3 cellular contexts compared by ENCODE assay signal in genomic region chr6:43239054-43239453, GRCh38.
TF ChIP-seq lines count a peak whose summit lies in the region.

No MANE protein-coding gene starts in this region.

TF ChIP-seq in SK-N-SH treated with all-trans-retinoic acid at 6 μM for 48 hours, 23 proteins besides CTCF, POLR2A, EP300 and RAD21:
- TF ChIP-seq TCF4 (CRISPR knock-in tag; IDR thresholded peaks at IDR 0.05; ENCODE audit: borderline replicate concordance), result no peak
- peak; percentile 90 for TF ChIP-seq ZFP30 (CRISPR knock-in tag; IDR thresholded peaks at IDR 0.05)

TF ChIP-seq in SK-N-SH, 30 proteins besides CTCF, POLR2A, EP300 and RAD21:
- TF ChIP-seq CHD2 (IDR thresholded peaks at IDR 0.05; ENCODE audit: low read length, partially characterized antibody) (no peak), TEAD4 (IDR thresholded peaks at IDR 0.05; ENCODE audit: borderline replicate concordance, insufficient read depth) (no peak), TCF12 (IDR thresholded peaks at IDR 0.05) (no peak), REST (IDR thresholded peaks at IDR 0.05; ENCODE audit: low read depth, low read length) (no peak), MEF2A (IDR thresholded peaks at IDR 0.05; ENCODE audit: borderline replicate concordance, low read depth) (no peak), RFX5 (IDR thresholded peaks at IDR 0.05; ENCODE audit: low read length) (no peak), YY1 (IDR thresholded peaks at IDR 0.05; ENCODE audit: low read depth) (no peak), RXRA (IDR thresholded peaks at IDR 0.05; ENCODE audit: borderline replicate concordance, low read depth) (no peak)
TF ChIP-seq in SK-N-SH: peak in this region for 0.

TF ChIP-seq in K562, 482 proteins besides CTCF, POLR2A, EP300 and RAD21:
- TF ChIP-seq NFXL1 (CRISPR knock-in tag; IDR thresholded peaks at IDR 0.05) (no peak), ADNP (tag; IDR thresholded peaks at IDR 0.05) (0 out of 2 replicates have a peak, but pooled peaks have one; percentile 23), CBX3 (IDR thresholded peaks at IDR 0.05; ENCODE audit: borderline replicate concordance in 1 of 2, low read length in 2 of 2) (peak in 1 of 2 experiments; percentile 77; a peak in 2 of 3 replicates), KDM1A (IDR thresholded peaks at IDR 0.05) (no peak), ZFP30 (CRISPR knock-in tag; IDR thresholded peaks at IDR 0.05; ENCODE audit: borderline replicate concordance) (peak; percentile 83; the same call in 1 of the 2 replicates), RBM25 (IDR thresholded peaks at IDR 0.05; ENCODE audit: low read depth, low read length, severe bottlenecking) (peak; percentile 50), ZNF253 (CRISPR knock-in tag; conservative IDR thresholded peaks at IDR 0.05) (no peak), TRIM28 (IDR thresholded peaks at IDR 0.05) (0 out of 2 replicates have a peak, but pooled peaks have one; percentile 28)
